18 cellular contexts compared by ENCODE assay signal in the genomic region with DNA sequence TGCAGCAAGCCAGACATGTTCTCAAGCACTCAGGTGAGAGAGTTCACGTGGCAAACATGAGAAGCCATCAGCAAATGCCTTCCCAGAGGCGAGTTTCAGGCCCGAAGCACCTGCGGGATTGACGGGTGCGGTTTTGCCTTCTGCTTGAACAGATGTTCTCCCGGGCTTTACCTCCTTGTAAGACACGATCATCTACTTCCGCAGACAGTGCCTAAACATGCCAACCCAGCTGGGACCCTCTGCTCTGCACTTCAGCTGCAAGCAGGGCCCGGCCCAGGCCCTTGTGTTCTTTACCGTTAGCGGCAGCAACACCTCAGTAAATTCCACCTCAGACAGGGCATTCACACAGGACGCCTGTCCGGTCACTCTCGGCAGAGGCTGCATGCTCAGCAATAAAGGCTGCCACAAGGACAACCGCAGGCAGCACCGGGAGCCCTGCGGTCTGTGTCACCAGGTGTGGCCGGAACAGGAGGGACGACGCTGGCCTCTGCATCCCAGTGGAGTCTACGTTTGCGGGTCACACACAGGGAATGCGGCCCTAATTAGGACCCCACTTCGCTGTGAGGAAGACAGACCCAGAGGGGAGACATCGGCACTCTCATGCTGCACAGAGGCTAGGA.
"Had no signal": no experiment of that assay in that cellular context is flagged by ENCODE, and none has a peak within 500 bp of the region (broad histone marks: within the 10 kb centered on the region; RNA-seq: fewer than 3 reads in every experiment).

No MANE protein-coding gene starts in this region.

- H3K4me3 Mint-ChIP-seq: activated naive CD8-positive, alpha-beta T cell treated with anti-CD3 and anti-CD28 coated beads for 36 hours; activated T-cell treated with anti-CD3 and anti-CD28 coated beads, Interleukin-2, amount 50 U/mL, for 72 hours; T-helper 1 cell treated with Interleukin-12 subunit alpha and Interleukin-12 subunit beta and Interleukin-4 antibody, amounts not matched to agents 30 μg/mL and 1 μg/mL, for 36 hours had no signal

- H3K27ac ChIP-seq: dorsolateral prefrontal cortex, neutrophil, upper lobe of left lung had no signal

- H3K27me3 ChIP-seq: neutrophil, upper lobe of left lung had no signal

- H3K27me3 Mint-ChIP-seq: activated naive CD8-positive, alpha-beta T cell treated with anti-CD3 and anti-CD28 coated beads for 36 hours; progenitor cell of endocrine pancreas had no signal

- H3K4me1 ChIP-seq: upper lobe of left lung had no signal

- H3K36me3 ChIP-seq: esophagus squamous epithelium, neutrophil, upper lobe of left lung had no signal

- H3K9me3 ChIP-seq: esophagus squamous epithelium, neutrophil, upper lobe of left lung had no signal

- H3K9me3 Mint-ChIP-seq: activated naive CD8-positive, alpha-beta T cell treated with anti-CD3 and anti-CD28 coated beads for 36 hours; activated T-cell treated with anti-CD3 and anti-CD28 coated beads, Interleukin-2, amount 50 U/mL, for 72 hours; T-helper 1 cell treated with Interleukin-12 subunit alpha and Interleukin-12 subunit beta and Interleukin-4 antibody, amounts not matched to agents 30 μg/mL and 1 μg/mL, for 36 hours had no signal

- H3K27ac Mint-ChIP-seq: activated naive CD8-positive, alpha-beta T cell treated with anti-CD3 and anti-CD28 coated beads for 36 hours; activated T-cell treated with anti-CD3 and anti-CD28 coated beads, Interleukin-2, amount 50 U/mL, for 72 hours; progenitor cell of endocrine pancreas; T-helper 1 cell treated with Interleukin-12 subunit alpha and Interleukin-12 subunit beta and Interleukin-4 antibody, amounts not matched to agents 30 μg/mL and 1 μg/mL, for 36 hours had no signal

- H3K4me3 ChIP-seq: dorsolateral prefrontal cortex, esophagus squamous epithelium, upper lobe of left lung had no signal

- ATAC-seq: activated T-cell treated with anti-CD3 and anti-CD28 coated beads, Interleukin-2, amount 50 U/mL, for 72 hours; sciatic nerve; SK-N-SH treated with all-trans-retinoic acid at 6 μM for 48 hours; stimulated activated naive CD8-positive, alpha-beta T cell treated with anti-CD3 and anti-CD28 coated beads, Interleukin-15, Interleukin-2, amounts not matched to agents 100 U/mL and 50 U/mL, for 24 hours had no signal

- H3K4me1 Mint-ChIP-seq: activated naive CD8-positive, alpha-beta T cell treated with anti-CD3 and anti-CD28 coated beads for 36 hours had no signal

- H3K36me3 Mint-ChIP-seq: activated naive CD8-positive, alpha-beta T cell treated with anti-CD3 and anti-CD28 coated beads for 36 hours had no signal

- DNase-seq: activated CD4-positive, CD25-positive, alpha-beta regulatory T cell; activated gamma-delta T cell treated with Interleukin-2 at 50 U/mL for 16 hours; activated naive CD8-positive, alpha-beta T cell treated with anti-CD3 and anti-CD28 coated beads for 36 hours; activated T-cell treated with anti-CD3 and anti-CD28 coated beads, Interleukin-2, amount 50 U/mL, for 72 hours; dorsolateral prefrontal cortex; esophagus squamous epithelium; foreskin melanocyte; kidney; midbrain; stimulated activated CD4-positive, alpha-beta T cell treated with anti-CD3 and anti-CD28 coated beads, Interleukin-4, amount 100 ng/mL, for 1 hour; stimulated activated CD8-positive, alpha-beta memory T cell treated with anti-CD3 and anti-CD28 coated beads, Interleukin-4, amount 100 ng/mL, for 48 hours; stimulated activated naive CD8-positive, alpha-beta T cell treated with anti-CD3 and anti-CD28 coated beads, Interleukin-15, Interleukin-2, amounts not matched to agents 100 U/mL and 50 U/mL, for 24 hours had no signal
